1 cellular context compared by ENCODE assay signal in genomic region chr16:89037261-89038152, GRCh38.
TF ChIP-seq lines count a peak whose summit lies in the region.

No MANE protein-coding gene starts in this region.

TF ChIP-seq in H1, 55 proteins besides CTCF, POLR2A, EP300 and RAD21:
- TF ChIP-seq CHD7 (IDR thresholded peaks at IDR 0.05; ENCODE audit: insufficient replicate concordance, low read length) (no peak), CHD2 (IDR thresholded peaks at IDR 0.05; ENCODE audit: low read length) (no peak), KDM1A (IDR thresholded peaks at IDR 0.05; ENCODE audit: borderline replicate concordance, low read length) (no peak), SIX5 (IDR thresholded peaks at IDR 0.05; ENCODE audit: low read depth, low read length) (no peak), GABPA (IDR thresholded peaks at IDR 0.05; ENCODE audit: borderline replicate concordance, insufficient read depth, low read length) (peak; percentile 79; the same call in 1 of the 2 replicates), YY1 (IDR thresholded peaks at IDR 0.05; ENCODE audit: low read depth, low read length) (peak; percentile 85), SIN3A (conservative IDR thresholded peaks at IDR 0.05 in 1 of 2, IDR thresholded peaks at IDR 0.05 in 1 of 2; ENCODE audit: low read depth in 1 of 2, low read length in 2 of 2) (peak; percentile 90 to 91; a peak in 3 of 4 replicates), EZH2 (IDR thresholded peaks at IDR 0.05; ENCODE audit: low read depth, low read length, severe bottlenecking) (no peak), MAX (IDR thresholded peaks at IDR 0.05) (peak; percentile 34; the same call in 1 of the 2 replicates), TAF7 (optimal IDR thresholded peaks at IDR 0.05; ENCODE audit: borderline replicate concordance, low read depth, low read length) (peak; percentile 38)
